ENCODE assay signal across 14 cellular contexts in the genomic region with DNA sequence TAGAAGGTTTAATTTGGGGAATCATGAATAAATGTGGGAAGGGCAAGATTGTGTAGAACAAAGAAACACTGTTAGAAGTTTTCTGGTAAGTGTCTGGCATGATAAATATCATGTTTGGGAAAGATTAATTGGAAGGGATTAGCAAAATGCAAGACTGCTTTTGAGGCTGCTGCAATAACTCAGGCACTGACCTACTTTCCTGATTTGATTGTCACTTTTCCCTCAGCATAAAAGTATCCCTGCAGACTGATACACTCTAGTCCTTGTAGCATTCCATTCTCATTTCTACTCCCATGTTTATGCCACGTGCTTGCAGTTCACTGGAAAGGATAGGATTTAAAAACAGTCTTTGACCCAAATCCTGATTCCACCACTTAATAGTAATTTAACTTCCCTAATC.
"Had no signal": no experiment of that assay in that cellular context is flagged by ENCODE, and none has a peak within 500 bp of the region (broad histone marks: within the 10 kb centered on the region; RNA-seq: fewer than 3 reads in every experiment).

No MANE protein-coding gene starts in this region.

- H3K9me3 ChIP-seq: esophagus muscularis mucosa, heart right ventricle, transverse colon had no signal

- DNase-seq: activated CD4-positive, alpha-beta memory T cell treated with anti-CD3 and anti-CD28 coated beads, Interleukin-2, amount 10 ng/mL, durations not matched to agents 7 days and 5 days; activated CD4-positive, alpha-beta T cell treated with anti-CD3 and anti-CD28 coated beads for 36 hours; activated CD8-positive, alpha-beta memory T cell treated with anti-CD3 and anti-CD28 coated beads, Interleukin-2, amount 50 U/mL, for 4 hours; activated naive CD8-positive, alpha-beta T cell treated with anti-CD3 and anti-CD28 coated beads, Interleukin-2, amount 10 ng/mL, durations not matched to agents 7 days and 5 days; aorta; heart right ventricle; kidney; stimulated activated CD4-positive, alpha-beta T cell treated with anti-CD3 and anti-CD28 coated beads, Interleukin-2, amount 100 ng/mL, for 24 hours; stimulated activated naive B cell treated with anti-CD40 and anti-IgM and Interleukin-4, amounts not matched to agents 10 μg/mL and 1 μg/mL and 100 μg/mL, for 72 hours; T-helper 9 cell; transverse colon had no signal

- H3K27me3 ChIP-seq: esophagus muscularis mucosa, heart right ventricle, transverse colon had no signal

- H3K4me3 ChIP-seq: esophagus muscularis mucosa, heart right ventricle, transverse colon had no signal

- H3K27ac ChIP-seq: parathyroid adenoma, transverse colon, VCaP had no signal

- H3K36me3 ChIP-seq: esophagus muscularis mucosa, heart right ventricle, transverse colon had no signal

- ATAC-seq: activated CD4-positive, alpha-beta T cell treated with anti-CD3 and anti-CD28 coated beads for 36 hours; stimulated activated naive B cell treated with anti-CD40 and anti-IgM and Interleukin-4, amounts not matched to agents 10 μg/mL and 1 μg/mL and 100 μg/mL, for 72 hours had no signal

- H3K4me1 ChIP-seq: heart right ventricle, parathyroid adenoma, transverse colon had no signal
